ENCODE assay signal across 40 cellular contexts in genomic region chr9:18923671-18924430, GRCh38.
"Had no signal": no experiment of that assay in that cellular context is flagged by ENCODE, and none has a peak within 500 bp of the region (broad histone marks: within the 10 kb centered on the region; RNA-seq: fewer than 3 reads in every experiment).

No MANE protein-coding gene starts in this region.

- H3K4me3 Mint-ChIP-seq: activated naive CD4-positive, alpha-beta T cell treated with anti-CD3 and anti-CD28 coated beads for 36 hours; activated naive CD4-positive, alpha-beta T cell treated with anti-CD3 and anti-CD28 coated beads, Interleukin-2, amount 10 ng/mL, durations not matched to agents 7 days and 5 days; activated naive CD4-positive, alpha-beta T cell treated with anti-CD3 and anti-CD28 coated beads, Interleukin-2, amount 50 U/mL, for 24 hours; activated naive CD8-positive, alpha-beta T cell; activated naive CD8-positive, alpha-beta T cell treated with anti-CD3 and anti-CD28 coated beads for 36 hours; activated naive CD8-positive, alpha-beta T cell treated with anti-CD3 and anti-CD28 coated beads, Interleukin-2, amount 10 ng/mL, durations not matched to agents 7 days and 5 days; activated naive CD8-positive, alpha-beta T cell treated with anti-CD3 and anti-CD28 coated beads, Interleukin-2, amount 50 U/mL, for 24 hours; activated T-cell treated with anti-CD3 and anti-CD28 coated beads, Interleukin-2, amount 50 U/mL, for 24 hours; activated T-cell treated with anti-CD3 and anti-CD28 coated beads, Interleukin-2, amount 50 U/mL, for 4 hours; activated T-cell treated with anti-CD3 and anti-CD28 coated beads, Interleukin-2, amount 50 U/mL, for 72 hours; activated T-helper 1 cell treated with anti-CD3 and anti-CD28 coated beads, Interleukin-12 subunit alpha, Interleukin-12 subunit beta, Interleukin-2, Interleukin-4 antibody, amounts not matched to agents 30 ng/mL and 10 ng/mL and 1 ng/mL, durations not matched to agents 14 hours and 24 hours and 36 hours; brain; central memory CD8-positive, alpha-beta T cell had no signal

- H3K36me3 ChIP-seq: adrenal gland, ascending aorta, brain microvascular endothelial cell, breast epithelium, cardiac muscle cell had no signal

- H3K4me1 ChIP-seq: adrenal gland, body of pancreas, breast epithelium had no signal

- H3K27me3 Mint-ChIP-seq: activated naive CD4-positive, alpha-beta T cell treated with anti-CD3 and anti-CD28 coated beads, Interleukin-2, amount 10 ng/mL, durations not matched to agents 7 days and 5 days; activated naive CD4-positive, alpha-beta T cell treated with anti-CD3 and anti-CD28 coated beads, Interleukin-2, amount 50 U/mL, for 24 hours; activated naive CD8-positive, alpha-beta T cell; activated naive CD8-positive, alpha-beta T cell treated with anti-CD3 and anti-CD28 coated beads for 36 hours; activated naive CD8-positive, alpha-beta T cell treated with anti-CD3 and anti-CD28 coated beads, Interleukin-2, amount 10 ng/mL, durations not matched to agents 7 days and 5 days; activated naive CD8-positive, alpha-beta T cell treated with anti-CD3 and anti-CD28 coated beads, Interleukin-2, amount 50 U/mL, for 24 hours; activated T-cell treated with anti-CD3 and anti-CD28 coated beads, Interleukin-2, amount 50 U/mL, for 24 hours had no signal

- ATAC-seq: activated naive CD4-positive, alpha-beta T cell treated with anti-CD3 and anti-CD28 coated beads, Interleukin-2, amount 50 U/mL, for 72 hours; activated naive CD8-positive, alpha-beta T cell treated with anti-CD3 and anti-CD28 coated beads, Interleukin-2, amount 50 U/mL, for 24 hours; activated T-cell treated with anti-CD3 and anti-CD28 coated beads, Interleukin-2, amount 50 U/mL, for 4 hours; activated T-cell treated with anti-CD3 and anti-CD28 coated beads, Interleukin-2, amount 50 U/mL, for 72 hours; body of pancreas had no signal

- H3K4me3 ChIP-seq: adrenal gland, ascending aorta, body of pancreas, breast epithelium, cardiac muscle cell had no signal

- H3K36me3 Mint-ChIP-seq: activated naive CD4-positive, alpha-beta T cell treated with anti-CD3 and anti-CD28 coated beads, Interleukin-2, amount 10 ng/mL, durations not matched to agents 7 days and 5 days; activated naive CD4-positive, alpha-beta T cell treated with anti-CD3 and anti-CD28 coated beads, Interleukin-2, amount 50 U/mL, for 24 hours; activated naive CD4-positive, alpha-beta T cell treated with anti-CD3 and anti-CD28 coated beads, Interleukin-2, amount 50 U/mL, for 72 hours; activated naive CD8-positive, alpha-beta T cell; activated naive CD8-positive, alpha-beta T cell treated with anti-CD3 and anti-CD28 coated beads for 36 hours; activated naive CD8-positive, alpha-beta T cell treated with anti-CD3 and anti-CD28 coated beads, Interleukin-2, amount 10 ng/mL, durations not matched to agents 7 days and 5 days; brain had no signal

- H3K27ac ChIP-seq: adrenal gland, ascending aorta, body of pancreas, brain microvascular endothelial cell, breast epithelium, cardiac muscle cell had no signal

- H3K9me3 Mint-ChIP-seq: activated naive CD4-positive, alpha-beta T cell treated with anti-CD3 and anti-CD28 coated beads for 36 hours; activated naive CD4-positive, alpha-beta T cell treated with anti-CD3 and anti-CD28 coated beads, Interleukin-2, amount 10 ng/mL, durations not matched to agents 7 days and 5 days; activated naive CD4-positive, alpha-beta T cell treated with anti-CD3 and anti-CD28 coated beads, Interleukin-2, amount 50 U/mL, for 24 hours; activated naive CD4-positive, alpha-beta T cell treated with anti-CD3 and anti-CD28 coated beads, Interleukin-2, amount 50 U/mL, for 72 hours; activated naive CD8-positive, alpha-beta T cell treated with anti-CD3 and anti-CD28 coated beads for 36 hours; activated naive CD8-positive, alpha-beta T cell treated with anti-CD3 and anti-CD28 coated beads, Interleukin-2, amount 10 ng/mL, durations not matched to agents 7 days and 5 days; activated naive CD8-positive, alpha-beta T cell treated with anti-CD3 and anti-CD28 coated beads, Interleukin-2, amount 50 U/mL, for 24 hours; activated T-cell treated with anti-CD3 and anti-CD28 coated beads, Interleukin-2, amount 50 U/mL, for 24 hours; activated T-cell treated with anti-CD3 and anti-CD28 coated beads, Interleukin-2, amount 50 U/mL, for 4 hours; activated T-cell treated with anti-CD3 and anti-CD28 coated beads, Interleukin-2, amount 50 U/mL, for 72 hours; activated T-helper 1 cell treated with anti-CD3 and anti-CD28 coated beads, Interleukin-12 subunit alpha, Interleukin-12 subunit beta, Interleukin-2, Interleukin-4 antibody, amounts not matched to agents 30 ng/mL and 10 ng/mL and 1 ng/mL, durations not matched to agents 14 hours and 24 hours and 36 hours; activated T-helper 2 cell treated with anti-CD3 and anti-CD28 coated beads, Interferon-gamma antibody, Interleukin-2, Interleukin-4, amounts not matched to agents 10 μg/mL and 5 μg/mL and 100 μg/mL, durations not matched to agents 14 hours and 24 hours and 36 hours; brain; central memory CD8-positive, alpha-beta T cell had no signal

- DNase-seq: activated effector memory CD4-positive, alpha-beta T cell treated with anti-CD3 and anti-CD28 coated beads, Interleukin-2, amount 50 U/mL, for 16 hours; activated effector memory CD4-positive, alpha-beta T cell treated with Interleukin-2 at 50 U/mL for 16 hours; activated gamma-delta T cell; activated gamma-delta T cell treated with Interleukin-2 at 50 U/mL for 16 hours; activated naive CD4-positive, alpha-beta T cell; activated naive CD4-positive, alpha-beta T cell treated with anti-CD3 and anti-CD28 coated beads for 36 hours; activated naive CD4-positive, alpha-beta T cell treated with anti-CD3 and anti-CD28 coated beads, Interleukin-2, amount 10 ng/mL, durations not matched to agents 7 days and 5 days; activated naive CD4-positive, alpha-beta T cell treated with anti-CD3 and anti-CD28 coated beads, Interleukin-2, amount 50 U/mL, for 16 hours; activated naive CD4-positive, alpha-beta T cell treated with Interleukin-2 at 50 U/mL for 16 hours; activated naive CD8-positive, alpha-beta T cell treated with anti-CD3 and anti-CD28 coated beads for 36 hours; activated naive CD8-positive, alpha-beta T cell treated with anti-CD3 and anti-CD28 coated beads, Interleukin-2, amount 10 ng/mL, durations not matched to agents 7 days and 5 days; activated naive CD8-positive, alpha-beta T cell treated with anti-CD3 and anti-CD28 coated beads, Interleukin-2, amount 50 U/mL, for 24 hours; activated T-cell treated with anti-CD3 and anti-CD28 coated beads for 4 hours; activated T-cell treated with anti-CD3 and anti-CD28 coated beads, Interleukin-2, amount 50 U/mL, for 1 hour; activated T-cell treated with anti-CD3 and anti-CD28 coated beads, Interleukin-2, amount 50 U/mL, for 24 hours; activated T-cell treated with anti-CD3 and anti-CD28 coated beads, Interleukin-2, amount 50 U/mL, for 4 hours; activated T-cell treated with anti-CD3 and anti-CD28 coated beads, Interleukin-2, amount 50 U/mL, for 48 hours; activated T-cell treated with anti-CD3 and anti-CD28 coated beads, Interleukin-2, amount 50 U/mL, for 72 hours; adrenal gland; amniotic stem cell; amygdala; anterior cingulate cortex; aorta; body of pancreas; brain microvascular endothelial cell; caudate nucleus; central memory CD4-positive, alpha-beta T cell; cerebellar nuclear complex had no signal

- H3K27ac Mint-ChIP-seq: activated naive CD4-positive, alpha-beta T cell treated with anti-CD3 and anti-CD28 coated beads for 36 hours; activated naive CD4-positive, alpha-beta T cell treated with anti-CD3 and anti-CD28 coated beads, Interleukin-2, amount 10 ng/mL, durations not matched to agents 7 days and 5 days; activated naive CD4-positive, alpha-beta T cell treated with anti-CD3 and anti-CD28 coated beads, Interleukin-2, amount 50 U/mL, for 24 hours; activated naive CD4-positive, alpha-beta T cell treated with anti-CD3 and anti-CD28 coated beads, Interleukin-2, amount 50 U/mL, for 72 hours; activated naive CD8-positive, alpha-beta T cell; activated naive CD8-positive, alpha-beta T cell treated with anti-CD3 and anti-CD28 coated beads for 36 hours; activated naive CD8-positive, alpha-beta T cell treated with anti-CD3 and anti-CD28 coated beads, Interleukin-2, amount 10 ng/mL, durations not matched to agents 7 days and 5 days; activated naive CD8-positive, alpha-beta T cell treated with anti-CD3 and anti-CD28 coated beads, Interleukin-2, amount 50 U/mL, for 24 hours; activated T-cell treated with anti-CD3 and anti-CD28 coated beads, Interleukin-2, amount 50 U/mL, for 24 hours; activated T-cell treated with anti-CD3 and anti-CD28 coated beads, Interleukin-2, amount 50 U/mL, for 72 hours; activated T-helper 1 cell treated with anti-CD3 and anti-CD28 coated beads, Interleukin-12 subunit alpha, Interleukin-12 subunit beta, Interleukin-2, Interleukin-4 antibody, amounts not matched to agents 30 ng/mL and 10 ng/mL and 1 ng/mL, durations not matched to agents 14 hours and 24 hours and 36 hours; activated T-helper 2 cell treated with anti-CD3 and anti-CD28 coated beads, Interferon-gamma antibody, Interleukin-2, Interleukin-4, amounts not matched to agents 10 μg/mL and 5 μg/mL and 100 μg/mL, durations not matched to agents 14 hours and 24 hours and 36 hours; brain had no signal

- H3K4me1 Mint-ChIP-seq: activated naive CD4-positive, alpha-beta T cell treated with anti-CD3 and anti-CD28 coated beads, Interleukin-2, amount 10 ng/mL, durations not matched to agents 7 days and 5 days; activated naive CD4-positive, alpha-beta T cell treated with anti-CD3 and anti-CD28 coated beads, Interleukin-2, amount 50 U/mL, for 24 hours; activated naive CD8-positive, alpha-beta T cell treated with anti-CD3 and anti-CD28 coated beads for 36 hours; activated naive CD8-positive, alpha-beta T cell treated with anti-CD3 and anti-CD28 coated beads, Interleukin-2, amount 10 ng/mL, durations not matched to agents 7 days and 5 days; activated naive CD8-positive, alpha-beta T cell treated with anti-CD3 and anti-CD28 coated beads, Interleukin-2, amount 50 U/mL, for 24 hours; central memory CD8-positive, alpha-beta T cell had no signal

- H3K9me3 ChIP-seq: adrenal gland, ascending aorta, body of pancreas, breast epithelium had no signal

- FAIRE-seq: astrocyte, bronchial epithelial cell had no signal

- H3K27me3 ChIP-seq: adrenal gland, ascending aorta, body of pancreas, brain microvascular endothelial cell, breast epithelium, cardiac muscle cell had no signal
